Comparison of ENCODE assay signal across 8 cellular contexts in the genomic region with DNA sequence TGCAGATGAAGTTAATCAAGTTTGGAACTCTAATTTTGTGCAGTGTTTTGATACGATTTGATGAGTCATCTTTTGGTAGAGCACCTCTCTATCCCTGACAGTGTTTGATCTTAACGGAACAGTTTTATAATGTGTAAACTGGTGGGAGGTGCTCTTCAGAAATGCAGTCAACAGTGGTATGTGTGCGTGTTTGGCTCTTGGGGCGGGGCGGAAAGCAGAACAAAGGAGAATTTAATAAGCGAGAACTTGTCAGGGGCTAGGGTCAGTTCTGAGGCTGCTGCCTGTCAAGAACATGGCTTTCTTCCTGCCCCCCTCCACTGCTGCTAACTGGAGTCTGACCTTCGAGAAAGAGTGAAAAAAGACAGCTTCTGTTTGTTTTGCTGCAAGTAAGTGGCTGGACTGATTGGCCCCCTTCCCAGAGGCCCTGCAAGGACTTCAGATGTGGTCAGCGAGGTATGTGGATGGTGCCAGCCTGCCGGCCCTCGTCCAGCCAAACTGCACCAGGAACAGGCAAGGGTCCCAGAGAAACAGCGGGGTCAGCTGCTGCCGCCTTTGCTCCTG. TPM values are rescaled to one million over a fixed set of nuclear protein-coding genes. Genes with fewer than 3 reads are reported as not detected.
DNase-seq lines count a peak whose midpoint lies in the region; ATAC-seq and TF ChIP-seq lines count a peak whose summit lies in the region.

No MANE protein-coding gene starts in this region.

- peaks cover 52% of the 10 kb centered on the region for H3K4me1 Mint-ChIP-seq in activated T-helper 17 cell treated with anti-CD3 and anti-CD28 coated beads, Interleukin-2, amount 50 U/mL, for 72 hours

- TF ChIP-seq CTCF in upper lobe of left lung (IDR thresholded peaks at IDR 0.05) (no peak), GM10266 (IDR thresholded peaks at IDR 0.05; ENCODE audit: control insufficient read depth, insufficient read depth, low read depth, missing control alignments) (no peak)

- H3K9ac ChIP-seq in trophoblast cell (ENCODE audit: low read length), result no peak overlapping the region

- peak in 1 of 4 donors; percentile 22 for TF ChIP-seq EP300 in upper lobe of left lung (IDR thresholded peaks at IDR 0.05)

- H3K27me3 Mint-ChIP-seq in activated T-helper 17 cell treated with anti-CD3 and anti-CD28 coated beads, Interleukin-2, amount 50 U/mL, for 72 hours, result no peaks in the 10 kb centered on the region

- no peak overlapping the region for H3K23ac ChIP-seq in trophoblast cell (ENCODE audit: low read length)

- no peak overlapping the region for H3K18ac ChIP-seq in trophoblast cell (ENCODE audit: low read length)

- in situ Hi-C loops in ACHN (cut with HindIII; ENCODE audit: low pct_ligation_motif_present, low pct_unique_long_range_greater_than_20kb, low sequenced_read_pairs), result no loop called here

- no peak overlapping the region for H4K8ac ChIP-seq in trophoblast cell (ENCODE audit: low read depth, low read length)

- no peak overlapping the region for H3K4me2 ChIP-seq in trophoblast cell (ENCODE audit: low read length)

- no peak overlapping the region for H2BK12ac ChIP-seq in trophoblast cell (ENCODE audit: low read length)

- H3K9me3 ChIP-seq in trophoblast cell (ENCODE audit: insufficient read depth, low read depth, low read length) (no peaks in the 10 kb centered on the region), upper lobe of left lung (no peaks in the 10 kb centered on the region)

- peak overlapping the region; percentile 90 for H3K27ac Mint-ChIP-seq in activated T-helper 17 cell treated with anti-CD3 and anti-CD28 coated beads, Interleukin-2, amount 50 U/mL, for 72 hours

- H3K79me2 ChIP-seq in trophoblast cell (ENCODE audit: control insufficient read depth, insufficient read depth, low read length, poor library complexity), result no peaks in the 10 kb centered on the region

- WGBS in trophoblast cell (ENCODE audit: extremely low coverage, insufficient coverage, insufficient read length), result no CpG with 5 or more reads among the region's 12 CpGs
- WGBS in upper lobe of left lung, 2 donors, result 13 to 33% methylated on average over 12 of the region's 12 CpGs

- no peak overlapping the region for H4K91ac ChIP-seq in trophoblast cell (ENCODE audit: low read depth, low read length)

- H3K4me3 Mint-ChIP-seq in activated T-helper 17 cell treated with anti-CD3 and anti-CD28 coated beads, Interleukin-2, amount 50 U/mL, for 72 hours, result peak overlapping the region; percentile 77

- H3K4ac ChIP-seq in trophoblast cell (ENCODE audit: low read depth, low read length), result no peak overlapping the region

- H3K36me3 Mint-ChIP-seq in activated T-helper 17 cell treated with anti-CD3 and anti-CD28 coated beads, Interleukin-2, amount 50 U/mL, for 72 hours (ENCODE audit: low read depth), result peaks cover 80% of the 10 kb centered on the region

- no peak overlapping the region for H4K12ac ChIP-seq in trophoblast cell (ENCODE audit: low read depth, low read length)

- H3K4me3 ChIP-seq in trophoblast cell (ENCODE audit: low read depth, low read length) (no peak overlapping the region), upper lobe of left lung (no peak overlapping the region)

- H2BK5ac ChIP-seq in trophoblast cell (ENCODE audit: low read depth, low read length, poor library complexity), result peak overlapping the region; percentile 11

- peak; percentile 59 for ATAC-seq in activated T-helper 17 cell treated with anti-CD3 and anti-CD28 coated beads, Interleukin-2, amount 50 U/mL, for 72 hours (replicated peaks)
- ATAC-seq in upper lobe of left lung (ENCODE audit: low FRiP score in 2 of 2), result peak; percentile 57 to 88

- no peak overlapping the region for H2AFZ ChIP-seq in trophoblast cell (ENCODE audit: insufficient read depth, low read length, poor library complexity)

- no peak overlapping the region for H2BK120ac ChIP-seq in trophoblast cell (ENCODE audit: insufficient read depth, low read length, poor library complexity)

- no peaks in the 10 kb centered on the region for H3K27me3 ChIP-seq in trophoblast cell (ENCODE audit: insufficient read depth, low read length)
- no peaks in the 10 kb centered on the region for H3K27me3 ChIP-seq in upper lobe of left lung

- TF ChIP-seq POLR2A in upper lobe of left lung (IDR thresholded peaks at IDR 0.05), result peak in 2 of 4 donors; percentile 13 to 29

- DNase-seq in ACHN (peak; percentile 58), NCI-H2196 (lab: John Stamatoyannopoulos, UW; ENCODE audit: unreplicated experiment) (peak; percentile 91), fibroblast of the conjunctiva (ENCODE audit: low read depth) (peak; percentile 66), trophoblast cell (no peak), upper lobe of left lung (peak; percentile 47 to 87), GDM1 (lab: John Stamatoyannopoulos, UW) (no peak), GM10266 (ENCODE audit: extremely low spot score) (no peak)

- H3K36me3 ChIP-seq in trophoblast cell (ENCODE audit: control insufficient read depth in 1 of 2, insufficient read depth in 2 of 2, low read length in 2 of 2), result peaks cover 17 to 23% of the 10 kb centered on the region in 2 experiments
- H3K36me3 ChIP-seq in upper lobe of left lung, result no peaks in the 10 kb centered on the region

- H3K79me1 ChIP-seq in trophoblast cell (ENCODE audit: low read length), result peaks cover 16% of the 10 kb centered on the region

- H3K14ac ChIP-seq in trophoblast cell (ENCODE audit: low read length), result no peak overlapping the region

- no peaks in the 10 kb centered on the region for H3K9me3 Mint-ChIP-seq in activated T-helper 17 cell treated with anti-CD3 and anti-CD28 coated beads, Interleukin-2, amount 50 U/mL, for 72 hours

- H2AK5ac ChIP-seq in trophoblast cell (ENCODE audit: low read length), result no peak overlapping the region

- H3K27ac ChIP-seq in trophoblast cell (ENCODE audit: low read depth, low read length), result peak overlapping the region; percentile 80
- peak overlapping the region; percentile 45 to 84 (median 73) for H3K27ac ChIP-seq in upper lobe of left lung

- H3K4me1 ChIP-seq in trophoblast cell (ENCODE audit: control insufficient read depth in 1 of 2, insufficient read depth in 2 of 2, low read length in 2 of 2) (peaks cover 25 to 29% of the 10 kb centered on the region in 2 experiments), upper lobe of left lung (peaks cover 28 to 54% (median 36%) of the 10 kb centered on the region in 4 donors)

RNA-seq across cellular contexts. Expression of a gene that starts 40.8 kb away (rescaled TPM):
- total RNA-seq in activated T-helper 17 cell treated with anti-CD3 and anti-CD28 coated beads, Interleukin-2, amount 50 U/mL, for 72 hours, result 10 to 100 TPM; 18.7 to 41.9 TPM
- polyA plus RNA-seq in trophoblast cell (2013), result 11.7 and 11.8 TPM in 2 replicates
- total RNA-seq in upper lobe of left lung, result 10 to 100 TPM in 4 of 6 donors, 1 to 10 TPM in 2; 7.4 to 29.3 (median 15.9) TPM

RNA-seq across cellular contexts. Expression of a gene that starts 59.6 kb away (rescaled TPM):
- 100 to 1,000 TPM; 151 to 184 TPM for total RNA-seq in activated T-helper 17 cell treated with anti-CD3 and anti-CD28 coated beads, Interleukin-2, amount 50 U/mL, for 72 hours
- 152 and 161 TPM in 2 replicates for polyA plus RNA-seq in trophoblast cell (2013)
- 10 to 100 TPM; 31.1 to 61.2 (median 55.3) TPM for total RNA-seq in upper lobe of left lung

Comparison
In these comparisons a context has a peak if more than half of its experiments do, and no peak if none do; other contexts are left out.
1. DNase-seq: peak in ACHN (single experiment), NCI-H2196 (single experiment), fibroblast of the conjunctiva (single experiment) and upper lobe of left lung (2 of 2); none in trophoblast cell (0 of 2), GDM1 (single experiment) and GM10266 (single experiment).